In genomic region chr16:67915831-67916723, GRCh38 we compare ENCODE assay signal across 1 cellular context.
TF ChIP-seq lines count a peak whose summit lies in the region.

No MANE protein-coding gene starts in this region.

TF ChIP-seq in H1, 55 proteins besides CTCF, POLR2A, EP300 and RAD21:
- TF ChIP-seq NANOG (IDR thresholded peaks at IDR 0.05; ENCODE audit: insufficient read depth, low read depth, low read length, poor library complexity, severe bottlenecking) (no peak), TAF1 (IDR thresholded peaks at IDR 0.05; ENCODE audit: low read depth, low read length) (no peak), YY1 (IDR thresholded peaks at IDR 0.05; ENCODE audit: low read depth, low read length) (no peak), SP1 (IDR thresholded peaks at IDR 0.05; ENCODE audit: low read depth, low read length) (no peak), NRF1 (IDR thresholded peaks at IDR 0.05; ENCODE audit: low read depth, low read length) (no peak)
